Comparison of ENCODE assay signal across 1 cellular context in the genomic region with DNA sequence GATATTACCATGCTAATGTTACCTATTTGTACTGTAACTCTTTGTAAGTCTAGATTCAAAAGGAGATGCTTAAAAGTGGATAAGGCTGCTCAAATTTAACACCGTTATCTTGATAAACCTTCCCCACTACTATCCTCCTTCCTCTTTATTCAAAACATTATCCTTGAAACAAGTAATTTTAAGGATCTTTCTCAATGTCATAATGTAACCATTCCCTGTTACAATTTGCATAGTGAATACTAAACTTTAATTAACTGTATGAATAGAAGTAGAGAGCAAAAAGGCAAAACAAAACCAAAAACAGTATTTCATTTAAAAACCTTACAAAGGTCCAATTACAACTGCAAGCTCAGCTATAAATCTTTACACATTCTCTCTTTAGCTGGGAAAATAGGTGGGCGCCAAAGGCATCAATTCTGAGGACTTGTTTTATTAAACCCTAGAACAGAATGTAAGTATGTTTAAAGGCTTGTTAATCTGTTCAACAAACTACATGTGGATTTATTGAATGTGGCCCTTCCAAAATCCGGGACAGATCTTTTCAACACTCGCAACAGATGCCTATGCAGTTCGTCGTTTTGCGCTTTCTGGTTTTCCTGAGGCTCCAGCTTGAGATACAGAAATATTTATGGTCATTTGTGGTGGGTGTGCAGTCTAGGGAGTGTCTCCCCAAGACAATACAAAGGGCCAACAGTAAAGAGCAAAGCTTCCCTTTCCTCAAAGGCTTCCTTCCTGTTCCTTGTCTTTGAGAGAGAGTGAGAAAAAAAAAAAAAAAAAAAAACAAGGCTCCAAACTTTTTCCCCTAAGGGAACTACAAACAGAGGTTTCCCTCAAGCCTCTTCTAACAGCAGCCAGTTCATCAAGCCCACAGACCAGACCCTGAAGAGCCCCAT.
TF ChIP-seq lines count a peak whose summit lies in the region.

No MANE protein-coding gene starts in this region.

TF ChIP-seq in HepG2, 621 proteins besides CTCF, POLR2A, EP300 and RAD21:
- TF ChIP-seq ZNF768 (CRISPR knock-in tag; IDR thresholded peaks at IDR 0.05): no peak
- TF ChIP-seq ZSCAN9 (CRISPR knock-in tag; IDR thresholded peaks at IDR 0.05; ENCODE audit: borderline replicate concordance): no peak
- TF ChIP-seq NFKB2 (CRISPR knock-in tag; IDR thresholded peaks at IDR 0.05; ENCODE audit: borderline replicate concordance): no peak
- TF ChIP-seq MAFF (IDR thresholded peaks at IDR 0.05; ENCODE audit: low read depth, low read length): 0 out of 2 replicates have a peak, but pooled peaks have one; percentile 17
- TF ChIP-seq HOXA9 (CRISPR knock-in tag; IDR thresholded peaks at IDR 0.05; ENCODE audit: borderline replicate concordance): no peak
- peak; percentile 45 to 69; a peak in 2 of 4 replicates for TF ChIP-seq MAFK (conservative IDR thresholded peaks at IDR 0.05 in 1 of 2, IDR thresholded peaks at IDR 0.05 in 1 of 2; ENCODE audit: low read length in 2 of 2)
